In genomic region chr16:86549076-86549892, GRCh38 we compare ENCODE assay signal across 33 cellular contexts. TPM values are rescaled to one million over a fixed set of nuclear protein-coding genes. Genes with fewer than 3 reads are reported as not detected.
DNase-seq lines count a peak whose midpoint lies in the region; ATAC-seq and TF ChIP-seq lines count a peak whose summit lies in the region.
"Had no signal": no experiment of that assay in that cellular context is flagged by ENCODE, and none has a peak within 500 bp of the region (broad histone marks: within the 10 kb centered on the region; RNA-seq: fewer than 3 reads in every experiment).

No MANE protein-coding gene starts in this region.

- H3K9me3 Mint-ChIP-seq in activated CD4-positive, alpha-beta memory T cell treated with anti-CD3 and anti-CD28 coated beads, Interleukin-2, amount 10 ng/mL, durations not matched to agents 7 days and 5 days, result no peaks in the 10 kb centered on the region
- H3K9me3 Mint-ChIP-seq: immature natural killer cell; naive thymus-derived CD4-positive, alpha-beta T cell; stimulated activated naive CD8-positive, alpha-beta T cell treated with anti-CD3 and anti-CD28 coated beads, Interleukin-15, Interleukin-2, amounts not matched to agents 100 ng/mL and 50 ng/mL, for 24 hours had no signal

- H3K9me3 ChIP-seq in ovary, result no peaks in the 10 kb centered on the region
- H3K9me3 ChIP-seq: adrenal gland, thyroid gland had no signal

- H3K27me3 Mint-ChIP-seq in activated CD4-positive, alpha-beta memory T cell treated with anti-CD3 and anti-CD28 coated beads, Interleukin-2, amount 10 ng/mL, durations not matched to agents 7 days and 5 days, result no peaks in the 10 kb centered on the region
- H3K27me3 Mint-ChIP-seq: naive thymus-derived CD4-positive, alpha-beta T cell; stimulated activated naive CD8-positive, alpha-beta T cell treated with anti-CD3 and anti-CD28 coated beads, Interleukin-15, Interleukin-2, amounts not matched to agents 100 ng/mL and 50 ng/mL, for 24 hours had no signal

- no peak for TF ChIP-seq CTCF in ovary (IDR thresholded peaks at IDR 0.05)

- WGBS in ovary, 3 donors, result 73 to 81% (median 79%) methylated on average over 8 of the region's 8 CpGs

- ATAC-seq in HG03460 (IDR thresholded peaks at IDR 0.05; ENCODE audit: unreplicated experiment) (no peak), GM21367 (IDR thresholded peaks at IDR 0.05; ENCODE audit: unreplicated experiment) (no peak)
- ATAC-seq: foreskin keratinocyte; left lobe of liver; naive thymus-derived CD4-positive, alpha-beta T cell; SK-N-SH treated with all-trans-retinoic acid at 6 μM for 48 hours had no signal

- DNase-seq in stimulated activated CD4-positive, alpha-beta T cell treated with anti-CD3 and anti-CD28 coated beads, Interleukin-15, amount 100 ng/mL, for 24 hours, result peak; percentile 30
- no peak for DNase-seq in stimulated activated CD4-positive, alpha-beta T cell treated with anti-CD3 and anti-CD28 coated beads, Interleukin-12 subunit alpha, Interleukin-12 subunit beta, amount 100 ng/mL, for 4 hours
- DNase-seq in activated CD4-positive, alpha-beta memory T cell treated with anti-CD3 and anti-CD28 coated beads, Interleukin-2, amount 10 ng/mL, durations not matched to agents 7 days and 5 days, result peak; percentile 29
- DNase-seq in myocyte (ENCODE audit: low read depth) (peak; percentile 84), ovary (no peak)
- DNase-seq: adrenal gland; C1 segment of cervical spinal cord; Calu3; effector CD8-positive, alpha-beta T cell; erythroblast; foreskin keratinocyte; hippocampal formation; immature natural killer cell; mesendoderm; naive thymus-derived CD4-positive, alpha-beta T cell; NCI-H1105; NCI-H2029 treated with DMSO at 0.1 percent for 48 hours; NCI-H345; NCI-H748 treated with DMSO at 0.1 percent for 48 hours; nucleus accumbens; stimulated activated CD4-positive, alpha-beta T cell treated with anti-CD3 and anti-CD28 coated beads, Interleukin-4, amount 100 ng/mL, for 24 hours; thyroid gland had no signal

- intact Hi-C loops in ovary (cut with DNase I), result no loop called here

- no peaks in the 10 kb centered on the region for H3K36me3 ChIP-seq in ovary

- peaks cover 25% of the 10 kb centered on the region for H3K4me1 Mint-ChIP-seq in activated CD4-positive, alpha-beta memory T cell treated with anti-CD3 and anti-CD28 coated beads, Interleukin-2, amount 10 ng/mL, durations not matched to agents 7 days and 5 days

- no peak overlapping the region for H3K27ac Mint-ChIP-seq in activated CD4-positive, alpha-beta memory T cell treated with anti-CD3 and anti-CD28 coated beads, Interleukin-2, amount 10 ng/mL, durations not matched to agents 7 days and 5 days
- H3K27ac Mint-ChIP-seq: brain; immature natural killer cell; naive thymus-derived CD4-positive, alpha-beta T cell; stimulated activated naive CD8-positive, alpha-beta T cell treated with anti-CD3 and anti-CD28 coated beads, Interleukin-15, Interleukin-2, amounts not matched to agents 100 ng/mL and 50 ng/mL, for 24 hours had no signal

- POLR2A ChIA-PET in activated CD4-positive, alpha-beta memory T cell treated with anti-CD3 and anti-CD28 coated beads, Interleukin-2, amount 10 ng/mL, durations not matched to agents 7 days and 5 days (lab: Charles Lee), result interaction anchor here (1.3 kb wide), 1 partner anchor 55 kb away, joined by 3 read pairs; no protein-coding TSS in a partner anchor

- H3K4me3 ChIP-seq in ovary, result no peak overlapping the region
- H3K4me3 ChIP-seq: adrenal gland, smooth muscle cell, thyroid gland had no signal

- no peak for TF ChIP-seq POLR2A in ovary (IDR thresholded peaks at IDR 0.05)

- CTCF ChIA-PET in activated CD4-positive, alpha-beta memory T cell treated with anti-CD3 and anti-CD28 coated beads, Interleukin-2, amount 10 ng/mL, durations not matched to agents 7 days and 5 days (lab: Charles Lee), result interaction anchor here (1.1 kb wide), 1 partner anchor 15 kb away, joined by 4 read pairs; no protein-coding TSS in a partner anchor

- TF ChIP-seq EP300 in ovary (IDR thresholded peaks at IDR 0.05), result no peak

- H3K36me3 Mint-ChIP-seq in activated CD4-positive, alpha-beta memory T cell treated with anti-CD3 and anti-CD28 coated beads, Interleukin-2, amount 10 ng/mL, durations not matched to agents 7 days and 5 days (ENCODE audit: low read depth), result peaks cover 42% of the 10 kb centered on the region

- no peak overlapping the region for H3K4me3 Mint-ChIP-seq in activated CD4-positive, alpha-beta memory T cell treated with anti-CD3 and anti-CD28 coated beads, Interleukin-2, amount 10 ng/mL, durations not matched to agents 7 days and 5 days
- H3K4me3 Mint-ChIP-seq: brain; immature natural killer cell; naive thymus-derived CD4-positive, alpha-beta T cell; stimulated activated naive CD8-positive, alpha-beta T cell treated with anti-CD3 and anti-CD28 coated beads, Interleukin-15, Interleukin-2, amounts not matched to agents 100 ng/mL and 50 ng/mL, for 24 hours had no signal

- H3K27ac ChIP-seq in ovary, result no peak overlapping the region
- H3K27ac ChIP-seq: adrenal gland, foreskin keratinocyte, RWPE1, thyroid gland, VCaP had no signal

- peaks cover 2% of the 10 kb centered on the region for H3K4me1 ChIP-seq in ovary (ENCODE audit: insufficient read depth)
- H3K4me1 ChIP-seq: foreskin keratinocyte had no signal

- no peaks in the 10 kb centered on the region for H3K27me3 ChIP-seq in ovary
- H3K27me3 ChIP-seq: adrenal gland, foreskin keratinocyte, thyroid gland had no signal

RNA-seq across cellular contexts. Expression of gene MTHFSD, which starts 5.8 kb away (rescaled TPM):
- 10 to 100 TPM; 22.2 TPM for total RNA-seq in activated CD4-positive, alpha-beta memory T cell treated with anti-CD3 and anti-CD28 coated beads, Interleukin-2, amount 10 ng/mL, durations not matched to agents 7 days and 5 days
- 13.0 and 17.9 TPM in 2 replicates for total RNA-seq in myocyte
- 14.5 TPM for polyA plus RNA-seq in myocyte (2012)
- 10 to 100 TPM; 12.4 to 24.9 (median 22.5) TPM for total RNA-seq in ovary
- 10 to 100 TPM; 11.0 to 16.5 TPM for polyA plus RNA-seq in ovary

RNA-seq across cellular contexts. Expression of gene FOXC2, which starts 17.3 kb away (rescaled TPM):
- total RNA-seq in activated CD4-positive, alpha-beta memory T cell treated with anti-CD3 and anti-CD28 coated beads, Interleukin-2, amount 10 ng/mL, durations not matched to agents 7 days and 5 days, result not detected
- total RNA-seq in myocyte (0.45 and 1.0 TPM in 2 replicates), ovary (1 to 10 TPM in 1 of 7 donors, under 1 TPM in 6; 0.10 to 1.3 (median 0.35) TPM)
- 4.0 TPM for polyA plus RNA-seq in myocyte (2012)
- polyA plus RNA-seq in ovary, result 1 to 10 TPM in 1 of 2 donors, under 1 TPM in 1; 0.47 to 2.5 TPM
- total RNA-seq: foreskin keratinocyte; naive thymus-derived CD4-positive, alpha-beta T cell; T-helper 2 cell treated with Interferon-gamma antibody and Interleukin-4, amounts not matched to agents 100 ng/mL and 5 ng/mL, for 36 hours had no signal
- polyA plus RNA-seq: foreskin keratinocyte; immature natural killer cell; naive thymus-derived CD4-positive, alpha-beta T cell had no signal

RNA-seq across cellular contexts. Expression of gene FOXL1, which starts 29.1 kb away (rescaled TPM):
- not detected for total RNA-seq in activated CD4-positive, alpha-beta memory T cell treated with anti-CD3 and anti-CD28 coated beads, Interleukin-2, amount 10 ng/mL, durations not matched to agents 7 days and 5 days
- total RNA-seq in myocyte (0.67 and 1.5 TPM in 2 replicates), ovary (under 1 TPM in 6 of 7 donors, not detected in 1; 0.10 to 0.51 (median 0.34) TPM)
- polyA plus RNA-seq in myocyte (2012), result 0.50 TPM
- 1 to 10 TPM in 1 of 2 donors, under 1 TPM in 1; 0.51 to 1.3 TPM for polyA plus RNA-seq in ovary
- total RNA-seq: naive thymus-derived CD4-positive, alpha-beta T cell; T-helper 2 cell treated with Interferon-gamma antibody and Interleukin-4, amounts not matched to agents 100 ng/mL and 5 ng/mL, for 36 hours had no signal
- polyA plus RNA-seq: immature natural killer cell; naive thymus-derived CD4-positive, alpha-beta T cell had no signal

RNA-seq across cellular contexts. Expression of gene FOXF1, which starts 39.0 kb away (rescaled TPM):
- not detected for total RNA-seq in activated CD4-positive, alpha-beta memory T cell treated with anti-CD3 and anti-CD28 coated beads, Interleukin-2, amount 10 ng/mL, durations not matched to agents 7 days and 5 days
- total RNA-seq in myocyte (not detected in 2 replicates), ovary (1 to 10 TPM in 2 of 7 donors, under 1 TPM in 5; 0.22 to 1.5 (median 0.45) TPM)
- not detected for polyA plus RNA-seq in myocyte (2012)
- under 1 TPM; 0.23 to 0.70 TPM for polyA plus RNA-seq in ovary
- total RNA-seq: Calu3; foreskin keratinocyte; naive thymus-derived CD4-positive, alpha-beta T cell; renal cortical epithelial cell; T-helper 2 cell treated with Interferon-gamma antibody and Interleukin-4, amounts not matched to agents 100 ng/mL and 5 ng/mL, for 36 hours had no signal
- polyA plus RNA-seq: foreskin keratinocyte; immature natural killer cell; naive thymus-derived CD4-positive, alpha-beta T cell had no signal

Comparison
In these comparisons a context has a peak if more than half of its experiments do, and no peak if none do; other contexts are left out.
1. DNase-seq: peak in stimulated activated CD4-positive, alpha-beta T cell treated with anti-CD3 and anti-CD28 coated beads, Interleukin-15, amount 100 ng/mL, for 24 hours (single experiment), activated CD4-positive, alpha-beta memory T cell treated with anti-CD3 and anti-CD28 coated beads, Interleukin-2, amount 10 ng/mL, durations not matched to agents 7 days and 5 days (single experiment) and myocyte (single experiment); none in stimulated activated CD4-positive, alpha-beta T cell treated with anti-CD3 and anti-CD28 coated beads, Interleukin-12 subunit alpha, Interleukin-12 subunit beta, amount 100 ng/mL, for 4 hours (single experiment) and ovary (0 of 5).